23 cellular contexts compared by ENCODE assay signal in genomic region chr1:89556716-89557442, GRCh38. TPM values are rescaled to one million over a fixed set of nuclear protein-coding genes. Genes with fewer than 3 reads are reported as not detected.
DNase-seq lines count a peak whose midpoint lies in the region; ATAC-seq lines count a peak whose summit lies in the region.
"Had no signal": no experiment of that assay in that cellular context is flagged by ENCODE, and none has a peak within 500 bp of the region (broad histone marks: within the 10 kb centered on the region; RNA-seq: fewer than 3 reads in every experiment).

No MANE protein-coding gene starts in this region.

- H2BK15ac ChIP-seq in mesenchymal stem cell (ENCODE audit: low read depth, poor library complexity, severe bottlenecking) = no peak overlapping the region

- CTCF ChIA-PET in CD4-positive, alpha-beta memory T cell (lab: Charles Lee; ENCODE audit: partially characterized antibody) = interaction anchor here (0.9 kb wide), 1 partner anchor 38 kb away, joined by 3 read pairs; no protein-coding TSS in a partner anchor

- H3K14ac ChIP-seq in mesenchymal stem cell (ENCODE audit: low read length in 2 of 2) = no peak overlapping the region

- no peak overlapping the region for H2AK5ac ChIP-seq in mesenchymal stem cell (ENCODE audit: low read length, severe bottlenecking)

- peaks cover 45% of the 10 kb centered on the region for H3K4me1 Mint-ChIP-seq in T-helper 1 cell treated with Interleukin-12 subunit alpha and Interleukin-12 subunit beta and Interleukin-4 antibody, amounts not matched to agents 30 μg/mL and 1 μg/mL, for 36 hours (ENCODE audit: low read depth)
- H3K4me1 Mint-ChIP-seq in CD4-positive, alpha-beta memory T cell = peaks cover 23 to 31% (median 28%) of the 10 kb centered on the region in 4 donors

- H3K36me3 Mint-ChIP-seq in T-helper 1 cell treated with Interleukin-12 subunit alpha and Interleukin-12 subunit beta and Interleukin-4 antibody, amounts not matched to agents 30 μg/mL and 1 μg/mL, for 36 hours (ENCODE audit: low read depth) = peaks cover 62% of the 10 kb centered on the region
- H3K36me3 Mint-ChIP-seq in CD4-positive, alpha-beta memory T cell = peaks cover 26 to 43% of the 10 kb centered on the region in 2 donors
- H3K36me3 Mint-ChIP-seq: natural killer cell had no signal

- H3K9me3 Mint-ChIP-seq in T-helper 1 cell treated with Interleukin-12 subunit alpha and Interleukin-12 subunit beta and Interleukin-4 antibody, amounts not matched to agents 30 μg/mL and 1 μg/mL, for 36 hours = peaks cover 16% of the 10 kb centered on the region
- H3K9me3 Mint-ChIP-seq in CD4-positive, alpha-beta memory T cell = peaks cover 0 to 5% (median 0%) of the 10 kb centered on the region in 8 donors
- H3K9me3 Mint-ChIP-seq: immature natural killer cell had no signal

- no peaks in the 10 kb centered on the region for H3K27me3 Mint-ChIP-seq in T-helper 1 cell treated with Interleukin-12 subunit alpha and Interleukin-12 subunit beta and Interleukin-4 antibody, amounts not matched to agents 30 μg/mL and 1 μg/mL, for 36 hours (ENCODE audit: low read depth)
- H3K27me3 Mint-ChIP-seq in CD4-positive, alpha-beta memory T cell = no peaks in the 10 kb centered on the region
- H3K27me3 Mint-ChIP-seq: activated naive CD8-positive, alpha-beta T cell treated with anti-CD3 and anti-CD28 coated beads, Interleukin-2, amount 10 ng/mL, durations not matched to agents 7 days and 5 days had no signal

- H3K27ac Mint-ChIP-seq in T-helper 1 cell treated with Interleukin-12 subunit alpha and Interleukin-12 subunit beta and Interleukin-4 antibody, amounts not matched to agents 30 μg/mL and 1 μg/mL, for 36 hours = peak overlapping the region; percentile 45
- H3K27ac Mint-ChIP-seq in CD4-positive, alpha-beta memory T cell = peak overlapping the region in 4 of 7 donors; percentile 6 to 57 (median 34)
- H3K27ac Mint-ChIP-seq: activated naive CD8-positive, alpha-beta T cell treated with anti-CD3 and anti-CD28 coated beads, Interleukin-2, amount 10 ng/mL, durations not matched to agents 7 days and 5 days; immature natural killer cell; natural killer cell had no signal

- H2BK5ac ChIP-seq in mesenchymal stem cell (ENCODE audit: low read depth, low read length, poor library complexity, severe bottlenecking) = no peak overlapping the region

- H2AFZ ChIP-seq in mesenchymal stem cell (ENCODE audit: low read depth, low read length) = no peak overlapping the region

- POLR2A ChIA-PET in CD4-positive, alpha-beta memory T cell (lab: Charles Lee; ENCODE audit: partially characterized antibody) = no interaction called here

- H3K18ac ChIP-seq in mesenchymal stem cell (ENCODE audit: low read depth in 1 of 2, low read length in 2 of 2) = no peak overlapping the region

- no peak overlapping the region for H3K23ac ChIP-seq in mesenchymal stem cell (ENCODE audit: low read length in 2 of 2)

- no peaks in the 10 kb centered on the region for H3K9me3 ChIP-seq in CD4-positive, alpha-beta memory T cell (ENCODE audit: control insufficient read depth in 1 of 2, low read length in 2 of 2)
- H3K9me3 ChIP-seq in mesenchymal stem cell (ENCODE audit: control insufficient read depth, low read length) = no peaks in the 10 kb centered on the region
- H3K9me3 ChIP-seq: A549, testis had no signal

- H4K8ac ChIP-seq in mesenchymal stem cell (ENCODE audit: low read length) = no peak overlapping the region

- intact Hi-C loops in CD4-positive, alpha-beta memory T cell (cut with micrococcal nuclease) = no loop called here

- H3K79me1 ChIP-seq in mesenchymal stem cell (replicated peaks; ENCODE audit: low read length, poor library complexity, severe bottlenecking) = no peaks in the 10 kb centered on the region

- no peaks in the 10 kb centered on the region for H3K27me3 ChIP-seq in CD4-positive, alpha-beta memory T cell (ENCODE audit: insufficient read depth, low read length)
- no peaks in the 10 kb centered on the region for H3K27me3 ChIP-seq in mesenchymal stem cell (ENCODE audit: control insufficient read depth in 1 of 2, insufficient read depth in 1 of 2, low read length in 2 of 2)
- no peaks in the 10 kb centered on the region for H3K27me3 ChIP-seq in H7 (ENCODE audit: control insufficient read depth, insufficient read depth, low read length)
- H3K27me3 ChIP-seq: BLaER1 treated with 17β-estradiol and CSF1 and Interleukin-3, amounts not matched to agents 10 nM and 100 nM; testis had no signal

- H3K4me3 Mint-ChIP-seq in T-helper 1 cell treated with Interleukin-12 subunit alpha and Interleukin-12 subunit beta and Interleukin-4 antibody, amounts not matched to agents 30 μg/mL and 1 μg/mL, for 36 hours = no peak overlapping the region
- no peak overlapping the region for H3K4me3 Mint-ChIP-seq in CD4-positive, alpha-beta memory T cell
- H3K4me3 Mint-ChIP-seq: activated naive CD8-positive, alpha-beta T cell treated with anti-CD3 and anti-CD28 coated beads, Interleukin-2, amount 10 ng/mL, durations not matched to agents 7 days and 5 days; immature natural killer cell; natural killer cell had no signal

- H3K4me3 ChIP-seq in CD4-positive, alpha-beta memory T cell (ENCODE audit: low read length in 2 of 2) = no peak overlapping the region
- H3K4me3 ChIP-seq in mesenchymal stem cell (ENCODE audit: insufficient read depth in 1 of 2, low read depth in 1 of 2, low read length in 2 of 2) (no peak overlapping the region), H7 (ENCODE audit: insufficient read depth, low read depth, low read length) (no peak overlapping the region)
- H3K4me3 ChIP-seq: A549; BLaER1 treated with 17β-estradiol and CSF1 and Interleukin-3, amounts not matched to agents 10 nM and 100 nM; testis had no signal

- H3K9ac ChIP-seq in mesenchymal stem cell (ENCODE audit: low read length) = no peak overlapping the region
- H3K9ac ChIP-seq: BLaER1 treated with 17β-estradiol and CSF1 and Interleukin-3, amounts not matched to agents 10 nM and 100 nM had no signal

- DNase-seq in T-helper 1 cell (no peak), mesenchymal stem cell (peak; percentile 28), H7 (no peak), SHP77 treated with DMSO at 0.1 percent for 48 hours (lab: John Stamatoyannopoulos, UW) (no peak)
- DNase-seq in CD4-positive, alpha-beta memory T cell = no peak
- DNase-seq: activated naive CD8-positive, alpha-beta T cell treated with anti-CD3 and anti-CD28 coated beads, Interleukin-2, amount 10 ng/mL, durations not matched to agents 7 days and 5 days; caudate nucleus; effector CD8-positive, alpha-beta T cell; immature natural killer cell; Karpas-422; mammary epithelial cell; natural killer cell; NCI-H1105 treated with DMSO at 0.1 percent for 48 hours; NCI-H526 treated with DMSO at 0.1 percent for 48 hours; small intestine; stimulated activated CD4-positive, alpha-beta T cell treated with anti-CD3 and anti-CD28 coated beads, Interleukin-4, amount 100 ng/mL, for 24 hours; T1000; testis had no signal

- no peak overlapping the region for H3K27ac ChIP-seq in CD4-positive, alpha-beta memory T cell (ENCODE audit: low read depth, low read length)
- H3K27ac ChIP-seq in cingulate gyrus (ENCODE audit: low read depth, low read length) (peak overlapping the region; percentile 66), mesenchymal stem cell (ENCODE audit: low read length, poor library complexity, severe bottlenecking) (no peak overlapping the region)
- H3K27ac ChIP-seq: A549, testis had no signal

- H4K91ac ChIP-seq in mesenchymal stem cell (ENCODE audit: low read length) = no peak overlapping the region

- no peak overlapping the region for H2BK120ac ChIP-seq in mesenchymal stem cell (ENCODE audit: low read depth, low read length)

- no peak for ATAC-seq in GM19351 (IDR thresholded peaks at IDR 0.05; ENCODE audit: unreplicated experiment)
- ATAC-seq: A549, natural killer cell had no signal

- H3K36me3 ChIP-seq in CD4-positive, alpha-beta memory T cell (ENCODE audit: insufficient read depth, low read length) = no peaks in the 10 kb centered on the region
- no peaks in the 10 kb centered on the region for H3K36me3 ChIP-seq in mesenchymal stem cell (ENCODE audit: control insufficient read depth in 1 of 2, insufficient read depth in 2 of 2, low read depth in 1 of 2, low read length in 2 of 2)
- no peaks in the 10 kb centered on the region; the same call in 1 of the 2 replicates for H3K36me3 ChIP-seq in H7 (replicated peaks; ENCODE audit: control insufficient read depth, insufficient read depth, low read length)

- no peak overlapping the region for H2BK12ac ChIP-seq in mesenchymal stem cell (ENCODE audit: low read length in 2 of 2)

- H3K4me2 ChIP-seq in mesenchymal stem cell (ENCODE audit: low read length, poor library complexity, severe bottlenecking) = no peak overlapping the region
- H3K4me2 ChIP-seq: A549 had no signal

- H3K4me1 ChIP-seq in CD4-positive, alpha-beta memory T cell (ENCODE audit: insufficient read depth, low read length) = peaks cover 17% of the 10 kb centered on the region
- H3K4me1 ChIP-seq in mesenchymal stem cell (ENCODE audit: control insufficient read depth, insufficient read depth, low read depth, low read length) = no peaks in the 10 kb centered on the region
- H3K4me1 ChIP-seq: testis had no signal

- WGBS in mesenchymal stem cell = 92% methylated on average over 2 of the region's 3 CpGs

- no peak overlapping the region for H3K4ac ChIP-seq in mesenchymal stem cell (ENCODE audit: low read depth in 1 of 2, low read length in 2 of 2)

RNA-seq across cellular contexts. Expression of gene LRRC8B, which starts 32.2 kb away (rescaled TPM):
- total RNA-seq in CD4-positive, alpha-beta memory T cell = 10 to 100 TPM; 15.6 to 18.1 TPM
- polyA plus RNA-seq in CD4-positive, alpha-beta memory T cell = 10 to 100 TPM; 15.0 to 18.0 TPM
- polyA plus RNA-seq in mesenchymal stem cell (2013, experiment 1 of 2) = 2.2 TPM
- 2.2 TPM for polyA plus RNA-seq in mesenchymal stem cell (2013, experiment 2 of 2)
- total RNA-seq in H7 (2014; rRNA removed; shearing (Covaris generic)) = 15.9 and 18.0 TPM in 2 replicates
